ENCODE assay signal across 5 cellular contexts in the genomic region with DNA sequence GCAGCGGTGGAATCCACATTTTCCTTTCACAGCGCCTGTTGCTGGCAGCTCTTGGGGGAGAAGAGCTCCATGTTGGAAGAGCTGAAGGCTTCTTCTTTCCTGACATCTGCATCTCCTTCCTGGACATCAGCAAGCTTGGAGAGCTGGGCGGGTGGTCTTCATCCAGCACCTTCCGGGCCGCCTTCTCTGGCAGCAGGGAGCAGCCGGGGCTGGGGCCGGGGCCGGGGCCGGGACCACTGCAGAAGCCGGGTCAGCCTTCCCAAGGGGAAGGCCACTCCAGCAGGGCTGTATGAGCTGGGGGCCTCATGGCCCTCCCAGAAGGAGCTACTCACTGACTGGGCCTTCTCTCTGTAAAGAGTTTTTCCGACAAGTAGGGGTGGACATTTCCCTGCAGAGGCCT.
"Had no signal": no experiment of that assay in that cellular context is flagged by ENCODE, and none has a peak within 500 bp of the region (broad histone marks: within the 10 kb centered on the region; RNA-seq: fewer than 3 reads in every experiment).

No MANE protein-coding gene starts in this region.

- DNase-seq: IMR-90 had no signal

- H3K4me3 ChIP-seq: K562 had no signal

- H3K27me3 Mint-ChIP-seq: IgD-negative memory B cell had no signal

- H3K4me3 Mint-ChIP-seq: IgD-negative memory B cell had no signal

- H3K27ac ChIP-seq: HL-60 had no signal

- ATAC-seq: HepG2, K562 had no signal
